1 cellular context compared by ENCODE assay signal in genomic region chr9:13665418-13666066, GRCh38.
TF ChIP-seq lines count a peak whose summit lies in the region.

No MANE protein-coding gene starts in this region.

TF ChIP-seq in K562, 482 proteins besides CTCF, POLR2A, EP300 and RAD21 (continued from another document):
- TF ChIP-seq ETS1 (conservative IDR thresholded peaks at IDR 0.05; ENCODE audit: control insufficient read depth, low read depth, low read length) (no peak), SAFB (IDR thresholded peaks at IDR 0.05; ENCODE audit: borderline replicate concordance, low read depth, low read length) (no peak), CREB5 (CRISPR knock-in tag; IDR thresholded peaks at IDR 0.05) (no peak), ZNF717 (CRISPR knock-in tag; IDR thresholded peaks at IDR 0.05) (no peak), ZFP1 (CRISPR knock-in tag; IDR thresholded peaks at IDR 0.05) (no peak), CREB3L1 (IDR thresholded peaks at IDR 0.05; ENCODE audit: borderline replicate concordance, low read depth) (no peak), ZBTB43 (CRISPR knock-in tag; IDR thresholded peaks at IDR 0.05) (no peak), TEAD1 (CRISPR knock-in tag; IDR thresholded peaks at IDR 0.05) (no peak), STAT5A (IDR thresholded peaks at IDR 0.05; ENCODE audit: borderline replicate concordance, low read length) (no peak), GMEB1 (CRISPR knock-in tag; IDR thresholded peaks at IDR 0.05) (no peak), NR2C2 (CRISPR knock-in tag; IDR thresholded peaks at IDR 0.05) (no peak), NR2C2 (tag; IDR thresholded peaks at IDR 0.05) (peak; percentile 33; the same call in 1 of the 2 replicates), ZNF408 (CRISPR knock-in tag; IDR thresholded peaks at IDR 0.05; ENCODE audit: low read depth) (no peak), THAP7 (CRISPR knock-in tag; IDR thresholded peaks at IDR 0.05) (no peak), ZKSCAN8 (CRISPR knock-in tag; IDR thresholded peaks at IDR 0.05) (no peak), GTF2A2 (tag; IDR thresholded peaks at IDR 0.05) (no peak), ZBTB12 (CRISPR knock-in tag; IDR thresholded peaks at IDR 0.05) (no peak), C11orf30 (IDR thresholded peaks at IDR 0.05; ENCODE audit: low read depth) (peak; percentile 23), IRF1 (CRISPR knock-in tag; IDR thresholded peaks at IDR 0.05; ENCODE audit: borderline replicate concordance) (no peak), SPI1 (IDR thresholded peaks at IDR 0.05; ENCODE audit: borderline replicate concordance, low read depth, low read length) (no peak), SIRT6 (IDR thresholded peaks at IDR 0.05; ENCODE audit: low read depth, low read length) (no peak), ZFP91 (CRISPR knock-in tag; IDR thresholded peaks at IDR 0.05) (no peak), ZKSCAN3 (CRISPR knock-in tag; IDR thresholded peaks at IDR 0.05) (no peak), ZNF57 (CRISPR knock-in tag; IDR thresholded peaks at IDR 0.05) (no peak), TRIM28 (IDR thresholded peaks at IDR 0.05) (no peak), ATF1 (CRISPR knock-in tag; IDR thresholded peaks at IDR 0.05) (no peak), ATF1 (tag; IDR thresholded peaks at IDR 0.05) (no peak)
